ENCODE assay signal across 20 cellular contexts in the genomic region with DNA sequence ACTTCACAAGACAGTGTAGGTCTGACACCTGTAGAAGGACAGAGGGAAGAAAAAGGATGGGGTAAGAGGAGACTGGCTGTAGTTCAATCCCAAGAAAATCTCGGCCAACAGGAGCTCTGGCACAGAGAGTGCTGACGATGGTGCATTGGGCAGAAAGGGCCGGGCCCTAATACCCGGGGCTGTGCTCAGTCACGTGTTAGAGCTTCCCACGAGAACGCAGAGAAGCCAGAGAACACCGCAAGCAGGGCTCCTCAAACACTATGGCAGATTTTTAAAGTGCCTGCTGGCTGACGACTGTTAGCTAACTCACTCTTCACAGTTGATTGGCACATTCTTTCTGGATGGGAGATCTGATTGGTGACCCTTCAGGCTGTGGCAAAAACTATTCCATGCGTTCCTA. TPM values are rescaled to one million over a fixed set of nuclear protein-coding genes. Genes with fewer than 3 reads are reported as not detected.
DNase-seq lines count a peak whose midpoint lies in the region; ATAC-seq and TF ChIP-seq lines count a peak whose summit lies in the region.
"Had no signal": no experiment of that assay in that cellular context is flagged by ENCODE, and none has a peak within 500 bp of the region (broad histone marks: within the 10 kb centered on the region; RNA-seq: fewer than 3 reads in every experiment).

No MANE protein-coding gene starts in this region.

- H2AK5ac ChIP-seq in trophoblast cell (ENCODE audit: low read length) = no peak overlapping the region

- no peak overlapping the region for H3K4me3 ChIP-seq in NB4 (ENCODE audit: low read depth, low read length)
- H3K4me3 ChIP-seq in trophoblast cell (ENCODE audit: low read depth, low read length) = no peak overlapping the region
- H3K4me3 ChIP-seq: GM23248, SK-N-MC had no signal

- POLR2A ChIA-PET in WTC11 (lab: Charles Lee) = no interaction called here

- no peak overlapping the region for H3K23ac ChIP-seq in trophoblast cell (ENCODE audit: low read length)

- CTCF ChIA-PET in WTC11 (lab: Charles Lee) = interaction anchor here (0.7 to 1.5 kb wide), 2 partner anchors 10 to 172 kb away, joined by 3 to 5 read pairs; no protein-coding TSS in a partner anchor

- no peaks in the 10 kb centered on the region for H3K9me3 ChIP-seq in trophoblast cell (ENCODE audit: insufficient read depth, low read depth, low read length)

- H4K12ac ChIP-seq in trophoblast cell (ENCODE audit: low read depth, low read length) = no peak overlapping the region

- no peaks in the 10 kb centered on the region for H3K27me3 Mint-ChIP-seq in WTC11 (ENCODE audit: low read depth)

- no peak overlapping the region for H2BK5ac ChIP-seq in trophoblast cell (ENCODE audit: low read depth, low read length, poor library complexity)

- no peak overlapping the region for H3K4me2 ChIP-seq in trophoblast cell (ENCODE audit: low read length)

- no peak overlapping the region for H3K4ac ChIP-seq in trophoblast cell (ENCODE audit: low read depth, low read length)

- no peak for TF ChIP-seq POLR2A in NB4 (IDR thresholded peaks at IDR 0.05; ENCODE audit: extremely low read depth, insufficient read length)

- no peak overlapping the region for H4K91ac ChIP-seq in trophoblast cell (ENCODE audit: low read depth, low read length)

- intact Hi-C loops in posterior cingulate gyrus (cut with DNase I) = no loop called here

- DNase-seq in NCI-H82 (lab: John Stamatoyannopoulos, UW) = peak; percentile 11
- no peak for DNase-seq in NCI-H82 treated with DMSO at 0.1 percent for 48 hours (lab: John Stamatoyannopoulos, UW; ENCODE audit: unreplicated experiment)
- DNase-seq in NB4 (ENCODE audit: low read depth) = peak; percentile 2
- DNase-seq in WTC11 (ENCODE audit: low spot score) = no peak
- DNase-seq in trophoblast cell = peak; percentile 14 to 42
- DNase-seq in posterior cingulate gyrus = no peak
- no peak for DNase-seq in NCI-H510A treated with DMSO at 0.1 percent for 48 hours (lab: John Stamatoyannopoulos, UW)
- DNase-seq: 8988T, COR-L47, GDM1, GM23248, KG1, NCI-H1417 treated with DMSO at 0.1 percent for 48 hours, NCI-H1930, NCI-H2171, NCI-H774, T-helper 1 cell had no signal

- H3K18ac ChIP-seq in trophoblast cell (ENCODE audit: low read length) = no peak overlapping the region

- no peaks in the 10 kb centered on the region for H3K36me3 Mint-ChIP-seq in WTC11
- H3K36me3 Mint-ChIP-seq: CD14-positive monocyte had no signal

- H3K27me3 ChIP-seq in trophoblast cell (ENCODE audit: insufficient read depth, low read length) = no peaks in the 10 kb centered on the region

- no peaks in the 10 kb centered on the region for H3K79me2 ChIP-seq in trophoblast cell (ENCODE audit: control insufficient read depth, insufficient read depth, low read length, poor library complexity)

- no peak overlapping the region for H3K4me3 Mint-ChIP-seq in WTC11
- H3K4me3 Mint-ChIP-seq: CD14-positive monocyte had no signal

- no peaks in the 10 kb centered on the region for H3K4me1 ChIP-seq in trophoblast cell (ENCODE audit: control insufficient read depth in 1 of 2, insufficient read depth in 2 of 2, low read length in 2 of 2)

- H2BK120ac ChIP-seq in trophoblast cell (ENCODE audit: insufficient read depth, low read length, poor library complexity) = no peak overlapping the region

- H3K9me3 Mint-ChIP-seq in WTC11 = peaks cover 10% of the 10 kb centered on the region

- no peaks in the 10 kb centered on the region for H3K36me3 ChIP-seq in trophoblast cell (ENCODE audit: control insufficient read depth in 1 of 2, insufficient read depth in 2 of 2, low read length in 2 of 2)

- no peak overlapping the region for H3K9ac ChIP-seq in trophoblast cell (ENCODE audit: low read length)
- H3K9ac ChIP-seq: GM23248 had no signal

- no peak overlapping the region for H3K27ac Mint-ChIP-seq in WTC11

- H2BK12ac ChIP-seq in trophoblast cell (ENCODE audit: low read length) = no peak overlapping the region

- H2AFZ ChIP-seq in trophoblast cell (ENCODE audit: insufficient read depth, low read length, poor library complexity) = no peak overlapping the region
- H2AFZ ChIP-seq: GM23248 had no signal

- H3K79me1 ChIP-seq in trophoblast cell (ENCODE audit: low read length) = no peaks in the 10 kb centered on the region

- no peak for TF ChIP-seq CTCF in NB4 (IDR thresholded peaks at IDR 0.05; ENCODE audit: low read depth, low read length)
- no peak for TF ChIP-seq CTCF in WTC11 (IDR thresholded peaks at IDR 0.05)

- ATAC-seq in WTC11 (peak; percentile 66), GM19023 (IDR thresholded peaks at IDR 0.05; ENCODE audit: unreplicated experiment) (no peak)

- no peak overlapping the region for H4K8ac ChIP-seq in trophoblast cell (ENCODE audit: low read depth, low read length)

- no peak overlapping the region for H3K14ac ChIP-seq in trophoblast cell (ENCODE audit: low read length)

- no peak overlapping the region for H3K27ac ChIP-seq in trophoblast cell (ENCODE audit: low read depth, low read length)
- H3K27ac ChIP-seq: GM23248, SK-N-MC had no signal

- no CpG with 5 or more reads among the region's 10 CpGs for WGBS in trophoblast cell (ENCODE audit: extremely low coverage, insufficient coverage, insufficient read length)

- no peaks in the 10 kb centered on the region for H3K4me1 Mint-ChIP-seq in WTC11

TF ChIP-seq in WTC11, 78 proteins besides CTCF, POLR2A, EP300 and RAD21 (continues in another document):
- TF ChIP-seq CBFB (CRISPR knock-in tag; IDR thresholded peaks at IDR 0.05; ENCODE audit: low read depth) (no peak), ESRRA (CRISPR knock-in tag; IDR thresholded peaks at IDR 0.05; ENCODE audit: borderline replicate concordance) (no peak)
- TF ChIP-seq, protein P1, sequence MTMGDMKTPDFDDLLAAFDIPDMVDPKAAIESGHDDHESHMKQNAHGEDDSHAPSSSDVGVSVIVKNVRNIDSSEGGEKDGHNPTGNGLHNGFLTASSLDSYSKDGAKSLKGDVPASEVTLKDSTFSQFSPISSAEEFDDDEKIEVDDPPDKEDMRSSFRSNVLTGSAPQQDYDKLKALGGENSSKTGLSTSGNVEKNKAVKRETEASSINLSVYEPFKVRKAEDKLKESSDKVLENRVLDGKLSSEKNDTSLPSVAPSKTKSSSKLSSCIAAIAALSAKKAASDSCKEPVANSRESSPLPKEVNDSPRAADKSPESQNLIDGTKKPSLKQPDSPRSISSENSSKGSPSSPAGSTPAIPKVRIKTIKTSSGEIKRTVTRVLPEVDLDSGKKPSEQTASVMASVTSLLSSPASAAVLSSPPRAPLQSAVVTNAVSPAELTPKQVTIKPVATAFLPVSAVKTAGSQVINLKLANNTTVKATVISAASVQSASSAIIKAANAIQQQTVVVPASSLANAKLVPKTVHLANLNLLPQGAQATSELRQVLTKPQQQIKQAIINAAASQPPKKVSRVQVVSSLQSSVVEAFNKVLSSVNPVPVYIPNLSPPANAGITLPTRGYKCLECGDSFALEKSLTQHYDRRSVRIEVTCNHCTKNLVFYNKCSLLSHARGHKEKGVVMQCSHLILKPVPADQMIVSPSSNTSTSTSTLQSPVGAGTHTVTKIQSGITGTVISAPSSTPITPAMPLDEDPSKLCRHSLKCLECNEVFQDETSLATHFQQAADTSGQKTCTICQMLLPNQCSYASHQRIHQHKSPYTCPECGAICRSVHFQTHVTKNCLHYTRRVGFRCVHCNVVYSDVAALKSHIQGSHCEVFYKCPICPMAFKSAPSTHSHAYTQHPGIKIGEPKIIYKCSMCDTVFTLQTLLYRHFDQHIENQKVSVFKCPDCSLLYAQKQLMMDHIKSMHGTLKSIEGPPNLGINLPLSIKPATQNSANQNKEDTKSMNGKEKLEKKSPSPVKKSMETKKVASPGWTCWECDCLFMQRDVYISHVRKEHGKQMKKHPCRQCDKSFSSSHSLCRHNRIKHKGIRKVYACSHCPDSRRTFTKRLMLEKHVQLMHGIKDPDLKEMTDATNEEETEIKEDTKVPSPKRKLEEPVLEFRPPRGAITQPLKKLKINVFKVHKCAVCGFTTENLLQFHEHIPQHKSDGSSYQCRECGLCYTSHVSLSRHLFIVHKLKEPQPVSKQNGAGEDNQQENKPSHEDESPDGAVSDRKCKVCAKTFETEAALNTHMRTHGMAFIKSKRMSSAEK (CRISPR knock-in tag; IDR thresholded peaks at IDR 0.05; ENCODE audit: borderline replicate concordance) = no peak
- TF ChIP-seq, protein P2, sequence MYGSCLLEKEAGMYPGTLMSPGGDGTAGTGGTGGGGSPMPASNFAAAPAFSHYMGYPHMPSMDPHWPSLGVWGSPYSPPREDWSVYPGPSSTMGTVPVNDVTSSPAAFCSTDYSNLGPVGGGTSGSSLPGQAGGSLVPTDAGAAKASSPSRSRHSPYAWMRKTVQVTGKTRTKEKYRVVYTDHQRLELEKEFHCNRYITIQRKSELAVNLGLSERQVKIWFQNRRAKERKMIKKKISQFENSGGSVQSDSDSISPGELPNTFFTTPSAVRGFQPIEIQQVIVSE (CRISPR knock-in tag; IDR thresholded peaks at IDR 0.05; ENCODE audit: borderline replicate concordance) = no peak
- TF ChIP-seq, protein P3, sequence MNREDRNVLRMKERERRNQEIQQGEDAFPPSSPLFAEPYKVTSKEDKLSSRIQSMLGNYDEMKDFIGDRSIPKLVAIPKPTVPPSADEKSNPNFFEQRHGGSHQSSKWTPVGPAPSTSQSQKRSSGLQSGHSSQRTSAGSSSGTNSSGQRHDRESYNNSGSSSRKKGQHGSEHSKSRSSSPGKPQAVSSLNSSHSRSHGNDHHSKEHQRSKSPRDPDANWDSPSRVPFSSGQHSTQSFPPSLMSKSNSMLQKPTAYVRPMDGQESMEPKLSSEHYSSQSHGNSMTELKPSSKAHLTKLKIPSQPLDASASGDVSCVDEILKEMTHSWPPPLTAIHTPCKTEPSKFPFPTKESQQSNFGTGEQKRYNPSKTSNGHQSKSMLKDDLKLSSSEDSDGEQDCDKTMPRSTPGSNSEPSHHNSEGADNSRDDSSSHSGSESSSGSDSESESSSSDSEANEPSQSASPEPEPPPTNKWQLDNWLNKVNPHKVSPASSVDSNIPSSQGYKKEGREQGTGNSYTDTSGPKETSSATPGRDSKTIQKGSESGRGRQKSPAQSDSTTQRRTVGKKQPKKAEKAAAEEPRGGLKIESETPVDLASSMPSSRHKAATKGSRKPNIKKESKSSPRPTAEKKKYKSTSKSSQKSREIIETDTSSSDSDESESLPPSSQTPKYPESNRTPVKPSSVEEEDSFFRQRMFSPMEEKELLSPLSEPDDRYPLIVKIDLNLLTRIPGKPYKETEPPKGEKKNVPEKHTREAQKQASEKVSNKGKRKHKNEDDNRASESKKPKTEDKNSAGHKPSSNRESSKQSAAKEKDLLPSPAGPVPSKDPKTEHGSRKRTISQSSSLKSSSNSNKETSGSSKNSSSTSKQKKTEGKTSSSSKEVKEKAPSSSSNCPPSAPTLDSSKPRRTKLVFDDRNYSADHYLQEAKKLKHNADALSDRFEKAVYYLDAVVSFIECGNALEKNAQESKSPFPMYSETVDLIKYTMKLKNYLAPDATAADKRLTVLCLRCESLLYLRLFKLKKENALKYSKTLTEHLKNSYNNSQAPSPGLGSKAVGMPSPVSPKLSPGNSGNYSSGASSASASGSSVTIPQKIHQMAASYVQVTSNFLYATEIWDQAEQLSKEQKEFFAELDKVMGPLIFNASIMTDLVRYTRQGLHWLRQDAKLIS (CRISPR knock-in tag; IDR thresholded peaks at IDR 0.05; ENCODE audit: borderline replicate concordance) = no peak

RNA-seq across cellular contexts. Expression of a gene that starts 35.5 kb away (rescaled TPM):
- 0.05 to 0.23 TPM (median 0.09 TPM) in 3 replicates for total RNA-seq in WTC11 (2021)
- polyA plus RNA-seq in trophoblast cell (2013) = 0.07 and 0.10 TPM in 2 replicates

RNA-seq across cellular contexts. Expression of a gene that starts 44.5 kb away (rescaled TPM):
- 0.14 to 0.33 TPM (median 0.32 TPM) in 3 replicates for total RNA-seq in WTC11 (2021)
- 0.14 and 0.21 TPM in 2 replicates for polyA plus RNA-seq in trophoblast cell (2013)

Comparison
In these comparisons a context has a peak if more than half of its experiments do, and no peak if none do; other contexts are left out.
1. DNase-seq: peak in NCI-H82 (single experiment), NB4 (single experiment) and trophoblast cell (2 of 2); none in NCI-H82 treated with DMSO at 0.1 percent for 48 hours (single experiment), WTC11 (single experiment), posterior cingulate gyrus (0 of 10) and NCI-H510A treated with DMSO at 0.1 percent for 48 hours (single experiment).